In the genomic region with DNA sequence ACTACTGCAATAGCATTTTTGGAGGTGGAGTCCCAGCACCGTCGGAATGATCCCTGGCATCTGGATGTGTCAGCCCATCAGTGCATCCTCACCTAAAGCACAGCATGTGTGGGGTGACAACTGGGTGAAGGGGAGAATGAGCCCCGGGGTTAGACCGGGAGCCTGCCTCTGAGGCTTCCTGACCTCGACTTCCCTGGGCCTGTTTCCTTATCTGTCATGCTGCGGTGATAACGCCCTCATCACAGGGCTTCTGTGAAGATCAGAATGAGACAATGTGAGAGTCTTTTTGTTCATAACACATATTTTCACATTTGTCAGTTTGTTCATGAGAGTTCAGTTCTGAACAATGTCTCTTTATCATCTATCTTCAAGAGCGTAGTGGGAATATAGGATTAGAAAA, we compare ENCODE assay signal across 9 cellular contexts. TPM values are rescaled to one million over a fixed set of nuclear protein-coding genes. Genes with fewer than 3 reads are reported as not detected.
DNase-seq lines count a peak whose midpoint lies in the region; ATAC-seq and TF ChIP-seq lines count a peak whose summit lies in the region.
"Had no signal": no experiment of that assay in that cellular context is flagged by ENCODE, and none has a peak within 500 bp of the region (broad histone marks: within the 10 kb centered on the region; RNA-seq: fewer than 3 reads in every experiment).

No MANE protein-coding gene starts in this region.

- peaks cover 5% of the 10 kb centered on the region; the same call in 1 of the 2 replicates for H3K9me3 Mint-ChIP-seq in HFFc6

- peaks cover 17 to 34% of the 10 kb centered on the region in 2 donors for H3K4me1 ChIP-seq in ascending aorta

- no peaks in the 10 kb centered on the region for H3K36me3 ChIP-seq in ascending aorta
- H3K36me3 ChIP-seq: MG63 had no signal

- H3K4me1 Mint-ChIP-seq in HFFc6 (ENCODE audit: low read depth): peaks cover 21% of the 10 kb centered on the region

- intact Hi-C loops in ascending aorta (cut with DNase I): loop anchor here (2.0 kb wide), 2 partner anchors 26 to 96 kb away; a partner anchor contains a TSS

- no peak overlapping the region for H3K4me3 Mint-ChIP-seq in HFFc6
- H3K4me3 Mint-ChIP-seq: WTC11 had no signal

- no peak overlapping the region for H3K4me3 ChIP-seq in ascending aorta
- H3K4me3 ChIP-seq: MG63 had no signal

- H3K27me3 Mint-ChIP-seq in HFFc6 (ENCODE audit: insufficient read depth): no peaks in the 10 kb centered on the region

- ATAC-seq in HG02642 (IDR thresholded peaks at IDR 0.05; ENCODE audit: poor library complexity, unreplicated experiment): no peak
- ATAC-seq in HG02678 (IDR thresholded peaks at IDR 0.05; ENCODE audit: unreplicated experiment): no peak
- ATAC-seq: WTC11 had no signal

- peak overlapping the region; percentile 94 to 95 for H3K27ac ChIP-seq in ascending aorta

- H3K9me3 ChIP-seq in ascending aorta: no peaks in the 10 kb centered on the region
- H3K9me3 ChIP-seq: MG63 had no signal

- DNase-seq in HFFc6: no peak
- no peak for DNase-seq in ascending aorta (ENCODE audit: low spot score in 2 of 2)
- DNase-seq in inferior parietal cortex (ENCODE audit: extremely low spot score): peak; percentile 14
- peak; percentile 37 for DNase-seq in stimulated activated CD8-positive, alpha-beta memory T cell treated with anti-CD3 and anti-CD28 coated beads, Interleukin-4, amount 100 ng/mL, for 48 hours
- DNase-seq in DMS79 (lab: John Stamatoyannopoulos, UW): no peak

- TF ChIP-seq CTCF in HFFc6 (IDR thresholded peaks at IDR 0.05) (no peak), ascending aorta (IDR thresholded peaks at IDR 0.05) (no peak)

- no peaks in the 10 kb centered on the region for H3K36me3 Mint-ChIP-seq in HFFc6 (ENCODE audit: low read depth)

- peak overlapping the region; percentile 67 for H3K27ac Mint-ChIP-seq in HFFc6
- H3K27ac Mint-ChIP-seq: WTC11 had no signal

- H3K27me3 ChIP-seq in ascending aorta: no peaks in the 10 kb centered on the region
- H3K27me3 ChIP-seq: MG63 had no signal

RNA-seq across cellular contexts. Expression of a gene that starts 31.1 kb away (rescaled TPM):
- total RNA-seq in HFFc6 (2021; fragmentation: NEBNext Ultra II Directional; extraction: Animal tissue kit (Norgen Biotek cat#: 25700)): not detected
- 445 TPM for total RNA-seq in ascending aorta

Comparison
In these comparisons a context has a peak if more than half of its experiments do, and no peak if none do; other contexts are left out.
1. DNase-seq: peak in inferior parietal cortex (single experiment) and stimulated activated CD8-positive, alpha-beta memory T cell treated with anti-CD3 and anti-CD28 coated beads, Interleukin-4, amount 100 ng/mL, for 48 hours (single experiment); none in HFFc6 (single experiment), ascending aorta (0 of 2) and DMS79 (single experiment).
2. RNA of a gene that starts 31.1 kb away (total RNA-seq): 445 TPM in ascending aorta (single experiment); not detected in HFFc6; every median in the first group is over 100 times any median in the second.